22 cellular contexts compared by ENCODE assay signal in the genomic region with DNA sequence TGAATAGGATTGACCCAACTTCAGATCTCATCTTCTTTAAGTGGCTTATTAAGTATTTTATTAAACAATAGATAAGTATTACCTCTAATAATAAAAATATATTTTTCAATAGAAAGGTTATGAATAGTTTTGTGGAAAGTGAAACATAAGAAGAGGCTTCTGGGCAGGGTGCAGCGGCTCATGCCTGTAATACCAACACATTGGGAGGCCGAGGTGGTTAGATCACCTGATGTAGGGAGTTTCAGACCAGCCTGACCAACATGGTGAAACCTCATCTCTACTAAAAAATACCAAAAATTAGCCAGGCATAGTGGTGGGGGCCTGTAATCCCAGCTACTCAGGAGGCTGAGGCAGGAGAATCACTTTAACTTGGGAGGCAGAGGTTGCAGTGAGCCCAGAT. TPM values are rescaled to one million over a fixed set of nuclear protein-coding genes. Genes with fewer than 3 reads are reported as not detected.
"Had no signal": no experiment of that assay in that cellular context is flagged by ENCODE, and none has a peak within 500 bp of the region (broad histone marks: within the 10 kb centered on the region; RNA-seq: fewer than 3 reads in every experiment).

No MANE protein-coding gene starts in this region.

- H3K4me1 Mint-ChIP-seq: activated naive CD8-positive, alpha-beta T cell treated with anti-CD3 and anti-CD28 coated beads, Interleukin-2, amount 10 ng/mL, durations not matched to agents 7 days and 5 days; naive thymus-derived CD4-positive, alpha-beta T cell; neural progenitor cell; stimulated activated naive B cell treated with anti-CD40 and anti-IgM and Interleukin-4, amounts not matched to agents 10 μg/mL and 1 μg/mL and 100 μg/mL, for 72 hours had no signal

- H3K4me2 ChIP-seq: neural progenitor cell had no signal

- H3K9me3 Mint-ChIP-seq: activated CD4-positive, alpha-beta memory T cell treated with anti-CD3 and anti-CD28 coated beads for 36 hours; activated naive CD4-positive, alpha-beta T cell treated with anti-CD3 and anti-CD28 coated beads for 36 hours; activated naive CD8-positive, alpha-beta T cell treated with anti-CD3 and anti-CD28 coated beads, Interleukin-2, amount 10 ng/mL, durations not matched to agents 7 days and 5 days; activated T-cell treated with anti-CD3 and anti-CD28 coated beads, Interleukin-2, amount 50 U/mL, for 72 hours; naive thymus-derived CD4-positive, alpha-beta T cell; neural progenitor cell; stimulated activated naive B cell treated with anti-CD40 and anti-IgM and Interleukin-4, amounts not matched to agents 10 μg/mL and 1 μg/mL and 100 μg/mL, for 72 hours had no signal

- H3K36me3 Mint-ChIP-seq: activated CD4-positive, alpha-beta memory T cell treated with anti-CD3 and anti-CD28 coated beads for 36 hours; activated naive CD8-positive, alpha-beta T cell treated with anti-CD3 and anti-CD28 coated beads, Interleukin-2, amount 10 ng/mL, durations not matched to agents 7 days and 5 days; naive thymus-derived CD4-positive, alpha-beta T cell; neural progenitor cell; stimulated activated naive B cell treated with anti-CD40 and anti-IgM and Interleukin-4, amounts not matched to agents 10 μg/mL and 1 μg/mL and 100 μg/mL, for 72 hours had no signal

- H3K9me3 ChIP-seq: esophagus squamous epithelium, gastrocnemius medialis, left ventricle myocardium inferior, transverse colon, uterus had no signal

- ATAC-seq: activated T-cell treated with anti-CD3 and anti-CD28 coated beads, Interleukin-2, amount 50 U/mL, for 72 hours; gastrocnemius medialis; naive thymus-derived CD4-positive, alpha-beta T cell; sciatic nerve; stimulated activated naive B cell treated with anti-CD40 and anti-IgM and Interleukin-4, amounts not matched to agents 10 μg/mL and 1 μg/mL and 100 μg/mL, for 72 hours had no signal

- H3K9ac ChIP-seq: neural progenitor cell had no signal

- H3K27me3 ChIP-seq: esophagus squamous epithelium, gastrocnemius medialis, transverse colon, uterus had no signal

- H3K4me3 Mint-ChIP-seq: activated CD4-positive, alpha-beta memory T cell treated with anti-CD3 and anti-CD28 coated beads for 36 hours; activated naive CD4-positive, alpha-beta T cell treated with anti-CD3 and anti-CD28 coated beads for 36 hours; activated naive CD8-positive, alpha-beta T cell treated with anti-CD3 and anti-CD28 coated beads, Interleukin-2, amount 10 ng/mL, durations not matched to agents 7 days and 5 days; activated T-cell treated with anti-CD3 and anti-CD28 coated beads, Interleukin-2, amount 50 U/mL, for 72 hours; naive thymus-derived CD4-positive, alpha-beta T cell; neural progenitor cell; stimulated activated naive B cell treated with anti-CD40 and anti-IgM and Interleukin-4, amounts not matched to agents 10 μg/mL and 1 μg/mL and 100 μg/mL, for 72 hours had no signal

- H3K4me3 ChIP-seq: coronary artery, esophagus squamous epithelium, gastrocnemius medialis, left ventricle myocardium inferior, neural progenitor cell, transverse colon, uterus had no signal

- H3K27ac Mint-ChIP-seq: activated CD4-positive, alpha-beta memory T cell treated with anti-CD3 and anti-CD28 coated beads for 36 hours; activated naive CD4-positive, alpha-beta T cell treated with anti-CD3 and anti-CD28 coated beads for 36 hours; activated naive CD8-positive, alpha-beta T cell treated with anti-CD3 and anti-CD28 coated beads, Interleukin-2, amount 10 ng/mL, durations not matched to agents 7 days and 5 days; activated T-cell treated with anti-CD3 and anti-CD28 coated beads, Interleukin-2, amount 50 U/mL, for 72 hours; naive thymus-derived CD4-positive, alpha-beta T cell; neural progenitor cell; stimulated activated naive B cell treated with anti-CD40 and anti-IgM and Interleukin-4, amounts not matched to agents 10 μg/mL and 1 μg/mL and 100 μg/mL, for 72 hours had no signal

- H3K4me1 ChIP-seq: esophagus squamous epithelium, gastrocnemius medialis, left ventricle myocardium inferior, neural progenitor cell, transverse colon, uterus had no signal

- DNase-seq: activated CD4-positive, alpha-beta memory T cell treated with anti-CD3 and anti-CD28 coated beads for 36 hours; activated CD4-positive, alpha-beta T cell treated with anti-CD3 and anti-CD28 coated beads for 48 hours; activated effector memory CD4-positive, alpha-beta T cell treated with Interleukin-2 at 50 U/mL for 16 hours; activated naive CD4-positive, alpha-beta T cell treated with anti-CD3 and anti-CD28 coated beads for 36 hours; activated naive CD8-positive, alpha-beta T cell treated with anti-CD3 and anti-CD28 coated beads, Interleukin-2, amount 10 ng/mL, durations not matched to agents 7 days and 5 days; activated T-cell treated with anti-CD3 and anti-CD28 coated beads, Interleukin-2, amount 50 U/mL, for 72 hours; amniotic stem cell; cerebellar nuclear complex; esophagus squamous epithelium; gastrocnemius medialis; hippocampal formation; left ventricle myocardium inferior; naive thymus-derived CD4-positive, alpha-beta T cell; small intestine; stimulated activated CD4-positive, alpha-beta T cell treated with anti-CD3 and anti-CD28 coated beads, Interleukin-15, amount 100 ng/mL, for 24 hours; stimulated activated CD8-positive, alpha-beta memory T cell treated with anti-CD3 and anti-CD28 coated beads, Interleukin-4, amount 100 ng/mL, for 48 hours; stimulated activated naive B cell treated with anti-CD40 and anti-IgM and Interleukin-4, amounts not matched to agents 10 μg/mL and 1 μg/mL and 100 μg/mL, for 72 hours; transverse colon; uterus had no signal

- H3K27ac ChIP-seq: coronary artery, esophagus squamous epithelium, gastrocnemius medialis, left ventricle myocardium inferior, neural progenitor cell, transverse colon, uterus had no signal

- H2AFZ ChIP-seq: neural progenitor cell had no signal

- H3K36me3 ChIP-seq: esophagus squamous epithelium, gastrocnemius medialis, left ventricle myocardium inferior, neural progenitor cell, transverse colon, uterus had no signal

- H3K27me3 Mint-ChIP-seq: activated naive CD8-positive, alpha-beta T cell treated with anti-CD3 and anti-CD28 coated beads, Interleukin-2, amount 10 ng/mL, durations not matched to agents 7 days and 5 days had no signal

- FAIRE-seq: small intestine had no signal

RNA-seq across cellular contexts. Expression of gene GPR85, which starts 26.5 kb away (rescaled TPM):
- total RNA-seq: activated CD4-positive, alpha-beta memory T cell treated with anti-CD3 and anti-CD28 coated beads for 36 hours; activated naive CD4-positive, alpha-beta T cell treated with anti-CD3 and anti-CD28 coated beads for 36 hours; activated naive CD8-positive, alpha-beta T cell treated with anti-CD3 and anti-CD28 coated beads, Interleukin-2, amount 10 ng/mL, durations not matched to agents 7 days and 5 days; activated T-cell treated with anti-CD3 and anti-CD28 coated beads, Interleukin-2, amount 50 U/mL, for 72 hours; naive thymus-derived CD4-positive, alpha-beta T cell had no signal
